ENCODE assay signal across 9 cellular contexts in genomic region chr11:706439-706956, GRCh38. TPM values are rescaled to one million over a fixed set of nuclear protein-coding genes. Genes with fewer than 3 reads are reported as not detected.
DNase-seq lines count a peak whose midpoint lies in the region; TF ChIP-seq lines count a peak whose summit lies in the region.
"Had no signal": no experiment of that assay in that cellular context is flagged by ENCODE, and none has a peak within 500 bp of the region (broad histone marks: within the 10 kb centered on the region; RNA-seq: fewer than 3 reads in every experiment).

No MANE protein-coding gene starts in this region.

- H3K4me1 ChIP-seq in fibroblast of lung (ENCODE audit: control insufficient read depth, extremely low read depth, insufficient read depth, low read length) (peaks cover 11% of the 10 kb centered on the region), osteoblast (ENCODE audit: insufficient read depth, low read length) (peaks cover 19% of the 10 kb centered on the region)

- peak overlapping the region; percentile 58 for H3K9ac ChIP-seq in fibroblast of lung (ENCODE audit: insufficient read depth, low read length)

- H3K27ac ChIP-seq in fibroblast of lung (ENCODE audit: insufficient read depth, low read length) (peak overlapping the region; percentile 47), osteoblast (ENCODE audit: low read depth, low read length) (no peak overlapping the region)

- intact Hi-C loops in activated naive CD4-positive, alpha-beta T cell treated with anti-CD3 and anti-CD28 coated beads for 36 hours (cut with micrococcal nuclease): no loop called here

- H3K36me3 ChIP-seq in MG63 (peaks cover 34% of the 10 kb centered on the region), fibroblast of lung (ENCODE audit: control insufficient read depth, insufficient read depth, low read length) (peaks cover 10% of the 10 kb centered on the region), osteoblast (ENCODE audit: insufficient read depth, low read length) (no peaks in the 10 kb centered on the region)

- H3K27me3 ChIP-seq in MG63 (no peaks in the 10 kb centered on the region), fibroblast of lung (ENCODE audit: control insufficient read depth, insufficient read depth, low read length) (no peaks in the 10 kb centered on the region), osteoblast (ENCODE audit: insufficient read depth, low read length) (no peaks in the 10 kb centered on the region)

- no peaks in the 10 kb centered on the region for H3K36me3 Mint-ChIP-seq in activated naive CD4-positive, alpha-beta T cell treated with anti-CD3 and anti-CD28 coated beads for 36 hours (ENCODE audit: low read depth)

- in situ Hi-C loops in G401 (cut with HindIII; ENCODE audit: low sequenced_read_pairs): no loop called here

- H3K27ac Mint-ChIP-seq in activated naive CD4-positive, alpha-beta T cell treated with anti-CD3 and anti-CD28 coated beads for 36 hours: no peak overlapping the region
- H3K27ac Mint-ChIP-seq: activated B cell treated with CpG ODN at 0.5 μM for 24 hours had no signal

- H3K4me3 ChIP-seq in AG09309 (ENCODE audit: control insufficient read depth, low read depth, low read length) (peak overlapping the region; percentile 85), MG63 (peak overlapping the region; percentile 56), fibroblast of lung (replicated peaks in 1 of 4; ENCODE audit: control extremely low read depth in 1 of 4, insufficient read depth in 1 of 4, low read depth in 3 of 4, low read length in 4 of 4) (peak overlapping the region; percentile 60 to 79 (median 72)), osteoblast (ENCODE audit: insufficient read depth, low read length) (peak overlapping the region; percentile 78)

- DNase-seq in AG09309 (ENCODE audit: low read depth): no peak
- peak; percentile 84 for DNase-seq in MG63
- DNase-seq in fibroblast of lung (ENCODE audit: low read depth in 2 of 2): peak; percentile 51 to 54
- DNase-seq in osteoblast (ENCODE audit: insufficient read length, low spot score, missing footprints): peak; percentile 98
- DNase-seq in G401 (ENCODE audit: low spot score): no peak
- no peak for DNase-seq in activated naive CD4-positive, alpha-beta T cell treated with anti-CD3 and anti-CD28 coated beads for 36 hours
- no peak for DNase-seq in NOMO-1 treated with dmso at 0.1 percent for 144 hours (lab: John Stamatoyannopoulos, UW; ENCODE audit: unreplicated experiment)
- DNase-seq in NCI-H2029 treated with DMSO at 0.1 percent for 48 hours (lab: John Stamatoyannopoulos, UW): no peak
- DNase-seq: activated B cell treated with CpG ODN at 0.5 μM for 24 hours had no signal

- H4K20me1 ChIP-seq in fibroblast of lung (ENCODE audit: control insufficient read depth, extremely low read depth, insufficient read depth, low read length): no peaks in the 10 kb centered on the region
- H4K20me1 ChIP-seq in osteoblast (ENCODE audit: insufficient read depth, low read length): no peaks in the 10 kb centered on the region

- H3K79me2 ChIP-seq in fibroblast of lung (ENCODE audit: control insufficient read depth, insufficient read depth, low read length) (no peaks in the 10 kb centered on the region), osteoblast (ENCODE audit: insufficient read depth, low read length) (peaks cover 11% of the 10 kb centered on the region)

- H3K4me3 Mint-ChIP-seq in activated naive CD4-positive, alpha-beta T cell treated with anti-CD3 and anti-CD28 coated beads for 36 hours: no peak overlapping the region
- H3K4me3 Mint-ChIP-seq: activated B cell treated with CpG ODN at 0.5 μM for 24 hours had no signal

- H3K4me2 ChIP-seq in fibroblast of lung (ENCODE audit: extremely low read depth, insufficient read depth, low read length): peak overlapping the region; percentile 97
- peak overlapping the region; percentile 84 for H3K4me2 ChIP-seq in osteoblast (ENCODE audit: insufficient read depth, low read length)

- CTCF ChIA-PET in activated naive CD4-positive, alpha-beta T cell treated with anti-CD3 and anti-CD28 coated beads for 36 hours (lab: Charles Lee): interaction anchor here (1.2 kb wide), 1 partner anchor 152 kb away, joined by 3 read pairs; no protein-coding TSS in a partner anchor

- no peak for TF ChIP-seq CTCF in AG09309 (IDR thresholded peaks at IDR 0.05; ENCODE audit: control insufficient read depth, insufficient read depth, low read depth, low read length, missing control alignments)
- no peak for TF ChIP-seq CTCF in fibroblast of lung (conservative IDR thresholded peaks at IDR 0.05 in 1 of 2, IDR thresholded peaks at IDR 0.05 in 1 of 2; ENCODE audit: low read depth in 1 of 2, low read length in 2 of 2)
- no peak for TF ChIP-seq CTCF in osteoblast (IDR thresholded peaks at IDR 0.05; ENCODE audit: extremely low read depth, low read depth, low read length)

- peak overlapping the region; percentile 60 for H2AFZ ChIP-seq in fibroblast of lung (ENCODE audit: low read length)
- peak overlapping the region; percentile 65 for H2AFZ ChIP-seq in osteoblast (ENCODE audit: low read length)

- peaks cover 19% of the 10 kb centered on the region for H3K27me3 Mint-ChIP-seq in activated naive CD4-positive, alpha-beta T cell treated with anti-CD3 and anti-CD28 coated beads for 36 hours (ENCODE audit: low read depth)

- H3K4me1 Mint-ChIP-seq in activated naive CD4-positive, alpha-beta T cell treated with anti-CD3 and anti-CD28 coated beads for 36 hours (ENCODE audit: low read depth): peaks cover 5% of the 10 kb centered on the region

- H3K9me3 ChIP-seq in MG63: no peaks in the 10 kb centered on the region
- no peaks in the 10 kb centered on the region for H3K9me3 ChIP-seq in fibroblast of lung (ENCODE audit: control insufficient read depth, insufficient read depth, low read depth, low read length)
- H3K9me3 ChIP-seq in osteoblast (ENCODE audit: low read depth, low read length): no peaks in the 10 kb centered on the region

- H3K9me3 Mint-ChIP-seq in activated naive CD4-positive, alpha-beta T cell treated with anti-CD3 and anti-CD28 coated beads for 36 hours: no peaks in the 10 kb centered on the region
- H3K9me3 Mint-ChIP-seq: activated B cell treated with CpG ODN at 0.5 μM for 24 hours had no signal

RNA-seq across cellular contexts. Expression of gene EPS8L2, which starts 0.5 kb away (rescaled TPM):
- total RNA-seq in MG63 (2014; rRNA removed; shearing (Covaris generic); ENCODE audit: low replicate concordance): 10.7 and 23.4 TPM in 2 replicates
- total RNA-seq in fibroblast of lung (24.1 and 54.2 TPM in 2 replicates), osteoblast (29.7 and 30.1 TPM in 2 replicates)
- 17.0 and 18.4 TPM in 2 replicates for polyA plus RNA-seq in fibroblast of lung
- 30.2 and 33.3 TPM in 2 replicates for polyA plus RNA-seq in fibroblast of lung (2012)
- 19.8 and 33.2 TPM in 2 replicates for polyA minus RNA-seq in fibroblast of lung (ENCODE audit: low replicate concordance)
- total RNA-seq in G401 (2014; rRNA removed; shearing (Covaris generic)): 18.2 and 27.9 TPM in 2 replicates
- 1 to 10 TPM; 7.1 to 8.1 TPM for total RNA-seq in activated naive CD4-positive, alpha-beta T cell treated with anti-CD3 and anti-CD28 coated beads for 36 hours

RNA-seq across cellular contexts. Expression of gene TMEM80, which starts 10.9 kb away (rescaled TPM):
- 32.4 and 98.7 TPM in 2 replicates for total RNA-seq in MG63 (2014; rRNA removed; shearing (Covaris generic); ENCODE audit: low replicate concordance)
- total RNA-seq in fibroblast of lung: 7.4 and 10.6 TPM in 2 replicates
- 8.0 and 15.3 TPM in 2 replicates for polyA plus RNA-seq in fibroblast of lung
- 10.9 and 20.6 TPM in 2 replicates for polyA plus RNA-seq in fibroblast of lung (2012)
- 3.4 and 7.5 TPM in 2 replicates for polyA minus RNA-seq in fibroblast of lung (ENCODE audit: low replicate concordance)
- total RNA-seq in osteoblast: 17.4 and 21.2 TPM in 2 replicates
- total RNA-seq in G401 (2014; rRNA removed; shearing (Covaris generic)): 14.8 and 19.8 TPM in 2 replicates
- 1 to 10 TPM; 5.6 to 6.0 TPM for total RNA-seq in activated naive CD4-positive, alpha-beta T cell treated with anti-CD3 and anti-CD28 coated beads for 36 hours

RNA-seq across cellular contexts. Expression of gene DEAF1, which starts 11.5 kb away (rescaled TPM):
- total RNA-seq in MG63 (2014; rRNA removed; shearing (Covaris generic); ENCODE audit: low replicate concordance): 14.8 and 34.6 TPM in 2 replicates
- 28.2 and 38.3 TPM in 2 replicates for total RNA-seq in fibroblast of lung
- polyA plus RNA-seq in fibroblast of lung: 9.7 and 14.4 TPM in 2 replicates
- 15.8 and 22.4 TPM in 2 replicates for polyA plus RNA-seq in fibroblast of lung (2012)
- 18.0 and 39.5 TPM in 2 replicates for polyA minus RNA-seq in fibroblast of lung (ENCODE audit: low replicate concordance)
- 38.0 and 44.2 TPM in 2 replicates for total RNA-seq in osteoblast
- total RNA-seq in G401 (2014; rRNA removed; shearing (Covaris generic)): 70.5 and 73.2 TPM in 2 replicates
- total RNA-seq in activated naive CD4-positive, alpha-beta T cell treated with anti-CD3 and anti-CD28 coated beads for 36 hours: 10 to 100 TPM; 57.5 to 67.9 TPM

RNA-seq across cellular contexts. Expression of gene TALDO1, which starts 40.8 kb away (rescaled TPM):
- 200 and 209 TPM in 2 replicates for total RNA-seq in MG63 (2014; rRNA removed; shearing (Covaris generic); ENCODE audit: low replicate concordance)
- total RNA-seq in fibroblast of lung: 99.4 and 150 TPM in 2 replicates
- polyA plus RNA-seq in fibroblast of lung: 136 and 189 TPM in 2 replicates
- 195 and 256 TPM in 2 replicates for polyA plus RNA-seq in fibroblast of lung (2012)
- polyA minus RNA-seq in fibroblast of lung (ENCODE audit: low replicate concordance): 106 and 171 TPM in 2 replicates
- total RNA-seq in osteoblast: 204 TPM in 2 replicates
- 201 and 229 TPM in 2 replicates for total RNA-seq in G401 (2014; rRNA removed; shearing (Covaris generic))
- 100 to 1,000 TPM; 327 to 360 TPM for total RNA-seq in activated naive CD4-positive, alpha-beta T cell treated with anti-CD3 and anti-CD28 coated beads for 36 hours

Comparison
In these comparisons a context has a peak if more than half of its experiments do, and no peak if none do; other contexts are left out.
1. DNase-seq: peak in MG63 (single experiment), fibroblast of lung (2 of 2) and osteoblast (single experiment); none in AG09309 (single experiment), G401 (single experiment), activated naive CD4-positive, alpha-beta T cell treated with anti-CD3 and anti-CD28 coated beads for 36 hours (single experiment), NOMO-1 treated with dmso at 0.1 percent for 144 hours (single experiment) and NCI-H2029 treated with DMSO at 0.1 percent for 48 hours (single experiment).
2. Peak in every context shown above with its lines, with median percentiles within 50 percentile points of each other: H3K4me3 ChIP-seq.